In genomic region chr21:43812957-43813730, GRCh38 we compare ENCODE assay signal across 25 cellular contexts. TPM values are rescaled to one million over a fixed set of nuclear protein-coding genes. Genes with fewer than 3 reads are reported as not detected.
DNase-seq lines count a peak whose midpoint lies in the region; ATAC-seq and TF ChIP-seq lines count a peak whose summit lies in the region.
"Had no signal": no experiment of that assay in that cellular context is flagged by ENCODE, and none has a peak within 500 bp of the region (broad histone marks: within the 10 kb centered on the region; RNA-seq: fewer than 3 reads in every experiment).

No MANE protein-coding gene starts in this region.

- H3K27ac Mint-ChIP-seq in dendritic cell treated with granulocyte-macrophage colony-stimulating factor and Interleukin-4, amounts not matched to agents 40 ng/mL and 50 ng/mL, for 4 days, result peak overlapping the region; percentile 71
- H3K27ac Mint-ChIP-seq: activated CD4-positive, alpha-beta memory T cell treated with anti-CD3 and anti-CD28 coated beads for 36 hours; activated T-helper 1 cell treated with anti-CD3 and anti-CD28 coated beads, Interleukin-12 subunit alpha, Interleukin-12 subunit beta, Interleukin-2, Interleukin-4 antibody, amounts not matched to agents 30 ng/mL and 10 ng/mL and 1 ng/mL, durations not matched to agents 14 hours and 24 hours and 36 hours; stimulated activated memory B cell treated with anti-CD40 and anti-IgM and Interleukin-4, amounts not matched to agents 10 μg/mL and 1 μg/mL and 100 μg/mL, for 72 hours had no signal

- peak overlapping the region; percentile 88 for H3K4me3 Mint-ChIP-seq in dendritic cell treated with granulocyte-macrophage colony-stimulating factor and Interleukin-4, amounts not matched to agents 40 ng/mL and 50 ng/mL, for 4 days
- H3K4me3 Mint-ChIP-seq: activated CD4-positive, alpha-beta memory T cell treated with anti-CD3 and anti-CD28 coated beads for 36 hours; activated T-helper 1 cell treated with anti-CD3 and anti-CD28 coated beads, Interleukin-12 subunit alpha, Interleukin-12 subunit beta, Interleukin-2, Interleukin-4 antibody, amounts not matched to agents 30 ng/mL and 10 ng/mL and 1 ng/mL, durations not matched to agents 14 hours and 24 hours and 36 hours; central memory CD8-positive, alpha-beta T cell; stimulated activated memory B cell treated with anti-CD40 and anti-IgM and Interleukin-4, amounts not matched to agents 10 μg/mL and 1 μg/mL and 100 μg/mL, for 72 hours had no signal

- peak overlapping the region; percentile 87 to 99 (median 95); a peak in 21 of 22 replicates for H3K4me2 ChIP-seq in BLaER1 treated with 17β-estradiol and CSF1 and Interleukin-3, amounts not matched to agents 10 nM and 100 nM
- no peak overlapping the region for H3K4me2 ChIP-seq in osteoblast (ENCODE audit: insufficient read depth, low read length)

- H3K4me1 ChIP-seq in BLaER1 treated with 17β-estradiol and CSF1 and Interleukin-3, amounts not matched to agents 10 nM and 100 nM, result peaks cover 78 to 97% (median 94%) of the 10 kb centered on the region in 10 experiments
- H3K4me1 ChIP-seq in NT2/D1 (ENCODE audit: insufficient read depth, insufficient read length) (peaks cover 50% of the 10 kb centered on the region), osteoblast (ENCODE audit: insufficient read depth, low read length) (peaks cover 2% of the 10 kb centered on the region)

- no peak overlapping the region for H3K4me3 ChIP-seq in BLaER1 treated with 17β-estradiol and CSF1 and Interleukin-3, amounts not matched to agents 10 nM and 100 nM
- H3K4me3 ChIP-seq in NT2/D1 (ENCODE audit: insufficient read length, low read depth) (no peak overlapping the region), osteoblast (ENCODE audit: insufficient read depth, low read length) (no peak overlapping the region)

- H3K4me1 Mint-ChIP-seq in dendritic cell treated with granulocyte-macrophage colony-stimulating factor and Interleukin-4, amounts not matched to agents 40 ng/mL and 50 ng/mL, for 4 days (ENCODE audit: low read depth), result peaks cover 96% of the 10 kb centered on the region

- H3K9me3 ChIP-seq in BLaER1 treated with 17β-estradiol and CSF1 and Interleukin-3, amounts not matched to agents 10 nM and 100 nM (replicated peaks in 1 of 11), result peaks cover 0 to under 1% (median 0%) of the 10 kb centered on the region in 11 experiments; a peak in 2 of 22 replicates
- no peaks in the 10 kb centered on the region for H3K9me3 ChIP-seq in NT2/D1 (ENCODE audit: insufficient read depth, low read length)
- H3K9me3 ChIP-seq in osteoblast (ENCODE audit: low read depth, low read length), result no peaks in the 10 kb centered on the region
- H3K9me3 ChIP-seq: BE2C, upper lobe of right lung had no signal

- H3K36me3 Mint-ChIP-seq in dendritic cell treated with granulocyte-macrophage colony-stimulating factor and Interleukin-4, amounts not matched to agents 40 ng/mL and 50 ng/mL, for 4 days (ENCODE audit: low read depth), result peaks cover 20% of the 10 kb centered on the region
- H3K36me3 Mint-ChIP-seq: activated CD4-positive, alpha-beta memory T cell treated with anti-CD3 and anti-CD28 coated beads for 36 hours; naive thymus-derived CD4-positive, alpha-beta T cell had no signal

- H4K20me1 ChIP-seq in BLaER1 treated with 17β-estradiol and CSF1 and Interleukin-3, amounts not matched to agents 10 nM and 100 nM, result peaks cover 0 to 35% (median 0%) of the 10 kb centered on the region in 11 experiments; a peak in 4 of 22 replicates
- H4K20me1 ChIP-seq in osteoblast (ENCODE audit: insufficient read depth, low read length), result no peaks in the 10 kb centered on the region

- H3K27me3 Mint-ChIP-seq in dendritic cell treated with granulocyte-macrophage colony-stimulating factor and Interleukin-4, amounts not matched to agents 40 ng/mL and 50 ng/mL, for 4 days, result peaks cover 7% of the 10 kb centered on the region
- H3K27me3 Mint-ChIP-seq: activated CD4-positive, alpha-beta memory T cell treated with anti-CD3 and anti-CD28 coated beads for 36 hours; naive thymus-derived CD4-positive, alpha-beta T cell had no signal

- no peaks in the 10 kb centered on the region for H3K79me2 ChIP-seq in osteoblast (ENCODE audit: insufficient read depth, low read length)

- H3K9ac ChIP-seq in BLaER1 treated with 17β-estradiol and CSF1 and Interleukin-3, amounts not matched to agents 10 nM and 100 nM, result peak overlapping the region in 9 of 11 experiments; percentile 24 to 89 (median 75); a peak in 12 of 22 replicates
- H3K9ac ChIP-seq in NT2/D1 (ENCODE audit: insufficient read length, low read depth), result peak overlapping the region; percentile 65

- H3K9me3 Mint-ChIP-seq in dendritic cell treated with granulocyte-macrophage colony-stimulating factor and Interleukin-4, amounts not matched to agents 40 ng/mL and 50 ng/mL, for 4 days, result no peaks in the 10 kb centered on the region
- H3K9me3 Mint-ChIP-seq: activated CD4-positive, alpha-beta memory T cell treated with anti-CD3 and anti-CD28 coated beads for 36 hours; activated T-helper 1 cell treated with anti-CD3 and anti-CD28 coated beads, Interleukin-12 subunit alpha, Interleukin-12 subunit beta, Interleukin-2, Interleukin-4 antibody, amounts not matched to agents 30 ng/mL and 10 ng/mL and 1 ng/mL, durations not matched to agents 14 hours and 24 hours and 36 hours; central memory CD8-positive, alpha-beta T cell; naive thymus-derived CD4-positive, alpha-beta T cell; stimulated activated memory B cell treated with anti-CD40 and anti-IgM and Interleukin-4, amounts not matched to agents 10 μg/mL and 1 μg/mL and 100 μg/mL, for 72 hours had no signal

- ATAC-seq in GM21529 (IDR thresholded peaks at IDR 0.05; ENCODE audit: unreplicated experiment), result no peak
- ATAC-seq: HCT116; naive thymus-derived CD4-positive, alpha-beta T cell; SK-N-SH treated with all-trans-retinoic acid at 6 μM for 48 hours; stimulated activated memory B cell treated with anti-CD40 and anti-IgM and Interleukin-4, amounts not matched to agents 10 μg/mL and 1 μg/mL and 100 μg/mL, for 72 hours had no signal

- no peak overlapping the region for H2AFZ ChIP-seq in osteoblast (ENCODE audit: low read length)

- H3K27ac ChIP-seq in BLaER1 treated with 17β-estradiol and CSF1 and Interleukin-3, amounts not matched to agents 10 nM and 100 nM, result peak overlapping the region in 9 of 11 experiments; percentile 64 to 99 (median 95); a peak in 17 of 22 replicates
- no peak overlapping the region for H3K27ac ChIP-seq in osteoblast (ENCODE audit: low read depth, low read length)

- peaks cover 0 to 22% (median 8%) of the 10 kb centered on the region in 11 experiments; a peak in 14 of 22 replicates for H3K36me3 ChIP-seq in BLaER1 treated with 17β-estradiol and CSF1 and Interleukin-3, amounts not matched to agents 10 nM and 100 nM
- H3K36me3 ChIP-seq in NT2/D1 (ENCODE audit: insufficient read depth, insufficient read length, low read length) (peaks cover 14% of the 10 kb centered on the region), osteoblast (ENCODE audit: insufficient read depth, low read length) (no peaks in the 10 kb centered on the region)
- H3K36me3 ChIP-seq: BE2C, upper lobe of right lung had no signal

- no peak for DNase-seq in NT2/D1 (ENCODE audit: low read depth, low spot score)
- peak; percentile 84 for DNase-seq in osteoblast (ENCODE audit: insufficient read length, low spot score, missing footprints)
- DNase-seq in pons (ENCODE audit: low spot score), result no peak
- no peak for DNase-seq in NCI-H82 (lab: John Stamatoyannopoulos, UW)
- DNase-seq: ACHN; activated CD4-positive, alpha-beta memory T cell treated with anti-CD3 and anti-CD28 coated beads for 36 hours; activated CD4-positive, alpha-beta T cell treated with anti-CD3 and anti-CD28 coated beads for 1 hour; activated CD8-positive, alpha-beta memory T cell treated with anti-CD3 and anti-CD28 coated beads, Interleukin-2, amount 50 U/mL, for 48 hours; activated naive CD4-positive, alpha-beta T cell treated with Interleukin-2 at 50 U/mL for 16 hours; BE2C; GDM1; kidney glomerular epithelial cell; NCI-H1048; NCI-H446 treated with DMSO at 0.1 percent for 48 hours; T-helper 2 cell; upper lobe of right lung had no signal

- intact Hi-C loops in dendritic cell treated with granulocyte-macrophage colony-stimulating factor and Interleukin-4, amounts not matched to agents 40 ng/mL and 50 ng/mL, for 4 days (cut with micrococcal nuclease), result loop anchor here (5.0 kb wide), 2 partner anchors 44 to 59 kb away; no protein-coding TSS in a partner anchor

- no peaks in the 10 kb centered on the region for H3K27me3 ChIP-seq in BLaER1 treated with 17β-estradiol and CSF1 and Interleukin-3, amounts not matched to agents 10 nM and 100 nM
- no peaks in the 10 kb centered on the region for H3K27me3 ChIP-seq in NT2/D1 (ENCODE audit: insufficient read depth, insufficient read length)
- peaks cover 7% of the 10 kb centered on the region for H3K27me3 ChIP-seq in osteoblast (ENCODE audit: insufficient read depth, low read length)
- H3K27me3 ChIP-seq: BE2C, upper lobe of right lung had no signal

- TF ChIP-seq CTCF in osteoblast (IDR thresholded peaks at IDR 0.05; ENCODE audit: extremely low read depth, low read depth, low read length), result no peak

RNA-seq across cellular contexts. Expression of gene RRP1, which starts 23.8 kb away (rescaled TPM):
- 16.5 and 18.5 TPM in 2 replicates for total RNA-seq in osteoblast

RNA-seq across cellular contexts. Expression of gene CSTB, which starts 37.0 kb away (rescaled TPM):
- 14.8 and 18.3 TPM in 2 replicates for total RNA-seq in osteoblast

RNA-seq across cellular contexts. Expression of gene AGPAT3, which starts 51.9 kb away (rescaled TPM):
- total RNA-seq in osteoblast, result 37.4 and 47.4 TPM in 2 replicates
